In the genomic region with DNA sequence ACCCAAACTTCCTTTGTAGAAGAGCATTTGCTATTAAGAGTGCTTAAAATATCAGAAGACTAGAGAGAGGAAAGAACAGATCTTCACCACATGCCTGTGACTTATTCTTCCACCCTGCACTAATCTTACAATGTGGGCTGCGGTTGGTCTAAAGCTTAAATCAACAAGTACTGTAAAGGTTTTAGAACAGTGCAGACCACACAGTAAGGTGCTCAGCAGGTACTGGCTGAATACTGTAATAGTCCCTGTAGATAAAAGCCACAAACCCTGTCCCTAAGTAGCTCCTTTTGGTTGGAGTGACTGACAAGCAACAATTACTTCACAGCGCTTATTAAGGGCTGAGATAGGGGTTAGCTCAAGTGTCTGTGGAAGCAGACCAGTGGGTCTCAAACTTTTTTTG, we compare ENCODE assay signal across 8 cellular contexts. TPM values are rescaled to one million over a fixed set of nuclear protein-coding genes. Genes with fewer than 3 reads are reported as not detected.
DNase-seq lines count a peak whose midpoint lies in the region; ATAC-seq and TF ChIP-seq lines count a peak whose summit lies in the region.

No MANE protein-coding gene starts in this region.

- no peaks in the 10 kb centered on the region for H3K27me3 ChIP-seq in OCI-LY3 (ENCODE audit: low read depth, low read length)
- H3K27me3 ChIP-seq in ectodermal cell (ENCODE audit: control insufficient read depth, insufficient read depth, low read length, poor library complexity, severe bottlenecking) = peaks cover 43% of the 10 kb centered on the region
- no peaks in the 10 kb centered on the region for H3K27me3 ChIP-seq in parathyroid adenoma (ENCODE audit: control insufficient read depth, insufficient read depth, low read length)

- peak overlapping the region; percentile 92 for H3K4me2 ChIP-seq in OCI-LY3 (ENCODE audit: low read length)
- no peak overlapping the region for H3K4me2 ChIP-seq in parathyroid adenoma (ENCODE audit: low read length)

- peaks cover 20% of the 10 kb centered on the region for H3K4me1 ChIP-seq in OCI-LY3 (ENCODE audit: low read length)
- H3K4me1 ChIP-seq in ectodermal cell (ENCODE audit: control insufficient read depth, insufficient read depth, low read length) = peaks cover 14% of the 10 kb centered on the region
- H3K4me1 ChIP-seq in parathyroid adenoma = peaks cover 6% of the 10 kb centered on the region

- TF ChIP-seq CTCF in OCI-LY3 (IDR thresholded peaks at IDR 0.05; ENCODE audit: low read depth, low read length) (no peak), parathyroid adenoma (IDR thresholded peaks at IDR 0.05) (no peak)

- H3K4me3 ChIP-seq in OCI-LY3 (ENCODE audit: low read length) (peak overlapping the region; percentile 90), ectodermal cell (ENCODE audit: insufficient read depth, low read depth, low read length) (peak overlapping the region; percentile 92), parathyroid adenoma (ENCODE audit: low read depth, low read length) (no peak overlapping the region)

- peaks cover 29% of the 10 kb centered on the region for H4K20me1 ChIP-seq in OCI-LY3 (ENCODE audit: insufficient read depth, low read length)

- peak overlapping the region; percentile 99 for H2AFZ ChIP-seq in OCI-LY3 (ENCODE audit: low read depth, low read length)
- peak overlapping the region; percentile 97 for H2AFZ ChIP-seq in parathyroid adenoma

- H3K9ac ChIP-seq in OCI-LY3 (ENCODE audit: low read length) (0 out of 2 replicates have a peak overlapping the region, but pooled peaks have one; percentile 70), parathyroid adenoma (no peak overlapping the region)

- no peak overlapping the region for H3K27ac ChIP-seq in OCI-LY3 (ENCODE audit: low read length)
- no peak overlapping the region for H3K27ac ChIP-seq in ectodermal cell (ENCODE audit: insufficient read depth, low read depth, low read length, poor library complexity, severe bottlenecking)
- H3K27ac ChIP-seq in parathyroid adenoma = no peak overlapping the region

- H3K79me2 ChIP-seq in OCI-LY3 (ENCODE audit: low read length) = peaks cover 38% of the 10 kb centered on the region
- peaks cover 19% of the 10 kb centered on the region for H3K79me2 ChIP-seq in parathyroid adenoma

- no peak for ATAC-seq in HG02840 (IDR thresholded peaks at IDR 0.05; ENCODE audit: low FRiP score, unreplicated experiment)

- peak; percentile 11 for DNase-seq in SIG-M5 treated with dmso at 0.1 percent for 504 hours (lab: John Stamatoyannopoulos, UW; ENCODE audit: unreplicated experiment)
- DNase-seq in SIG-M5 (lab: John Stamatoyannopoulos, UW) = no peak
- DNase-seq in foreskin melanocyte = no peak
- DNase-seq in HuH-7.5 (ENCODE audit: low spot score) = no peak

- WGBS in ectodermal cell, 2 experiments = 2 to 6% methylated on average over 2 of the region's 2 CpGs

- no peaks in the 10 kb centered on the region for H3K36me3 ChIP-seq in OCI-LY3 (replicated peaks; ENCODE audit: low read depth, low read length)
- no peaks in the 10 kb centered on the region for H3K36me3 ChIP-seq in ectodermal cell (ENCODE audit: control insufficient read depth, insufficient read depth, low read length)
- H3K36me3 ChIP-seq in parathyroid adenoma (ENCODE audit: control insufficient read depth, insufficient read depth, low read length) = no peaks in the 10 kb centered on the region

- H3K9me3 ChIP-seq in OCI-LY3 (ENCODE audit: insufficient read depth, low read length) = no peaks in the 10 kb centered on the region
- H3K9me3 ChIP-seq in ectodermal cell (ENCODE audit: control insufficient read depth, low read length) = no peaks in the 10 kb centered on the region
- H3K9me3 ChIP-seq in parathyroid adenoma (ENCODE audit: control insufficient read depth, low read length) = no peaks in the 10 kb centered on the region

RNA-seq across cellular contexts. Expression of a gene that starts 1.0 kb away (rescaled TPM):
- 52.4 TPM for polyA plus RNA-seq in ectodermal cell (2013, experiment 1 of 4)
- 49.8 TPM for polyA plus RNA-seq in ectodermal cell (2013, experiment 2 of 4)
- polyA plus RNA-seq in ectodermal cell (2013, experiment 3 of 4) = 36.4 TPM
- polyA plus RNA-seq in ectodermal cell (2013, experiment 4 of 4) = 42.2 TPM
